Comparison of ENCODE assay signal across 11 cellular contexts in the genomic region with DNA sequence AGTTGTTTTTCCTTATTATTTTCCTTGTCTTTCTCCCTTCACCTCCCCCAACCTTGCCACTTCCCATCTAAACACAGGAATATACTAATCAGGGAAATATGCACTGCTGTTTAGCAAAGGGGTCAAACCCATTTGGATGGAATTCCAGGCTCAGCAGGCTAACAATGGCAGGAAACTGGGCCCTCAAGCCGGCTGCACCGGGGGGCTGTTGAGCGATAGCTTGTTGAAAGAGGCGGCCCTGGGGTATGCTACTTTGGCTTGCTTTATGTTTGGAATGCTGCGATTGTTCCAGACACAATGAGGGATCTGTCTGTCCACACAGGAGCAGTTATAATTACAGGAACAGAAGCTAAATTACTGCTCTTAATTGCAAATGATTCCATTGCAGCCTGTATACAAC.
A peak's percentile ranks its signal among the peaks of the same experiment; 100 is the strongest.
DNase-seq lines count a peak whose midpoint lies in the region; ATAC-seq and TF ChIP-seq lines count a peak whose summit lies in the region.
"Had no signal": no experiment of that assay in that cellular context is flagged by ENCODE, and none has a peak within 500 bp of the region (broad histone marks: within the 10 kb centered on the region; RNA-seq: fewer than 3 reads in every experiment).

No MANE protein-coding gene starts in this region.

- WGBS in body of pancreas, 2 donors: 76 to 88% methylated on average over 5 of the region's 5 CpGs
- 58 to 83% (median 73%) methylated on average over 5 of the region's 5 CpGs for WGBS in spleen, 5 donors

- H3K4me1 ChIP-seq in body of pancreas: peaks cover 2% of the 10 kb centered on the region
- H3K4me1 ChIP-seq in spleen: peaks cover 0 to 46% (median 17%) of the 10 kb centered on the region in 6 donors

- no peak for TF ChIP-seq POLR2A in body of pancreas (IDR thresholded peaks at IDR 0.05)
- no peak for TF ChIP-seq POLR2A in spleen (IDR thresholded peaks at IDR 0.05)

- no peaks in the 10 kb centered on the region for H3K36me3 ChIP-seq in body of pancreas (replicated peaks in 1 of 2; ENCODE audit: insufficient read depth in 1 of 2, low read depth in 2 of 2)
- no peaks in the 10 kb centered on the region for H3K36me3 ChIP-seq in spleen

- H3K27me3 ChIP-seq in body of pancreas (no peaks in the 10 kb centered on the region), spleen (replicated peaks in 1 of 7) (peaks cover 0 to 10% (median 0%) of the 10 kb centered on the region in 7 donors)

- H3K4me3 ChIP-seq in body of pancreas: no peak overlapping the region
- no peak overlapping the region for H3K4me3 ChIP-seq in spleen

- H3K27ac ChIP-seq in body of pancreas: peak overlapping the region in 1 of 4 donors; percentile 12
- peak overlapping the region in 6 of 8 donors; percentile 38 to 66 (median 61) for H3K27ac ChIP-seq in spleen

- in situ Hi-C loops in KBM-7 (cut with MboI; ENCODE audit: low pct_unique_long_range_greater_than_20kb, low sequenced_read_pairs): loop anchor here (25.0 kb wide), 1 partner anchor 587 kb away; no protein-coding TSS in a partner anchor

- DNase-seq in NCI-H748 (lab: John Stamatoyannopoulos, UW; ENCODE audit: unreplicated experiment) (peak; percentile 57), NCI-H748 treated with DMSO at 0.1 percent for 48 hours (lab: John Stamatoyannopoulos, UW) (no peak), body of pancreas (no peak), iPS DF 4.7 (ENCODE audit: extremely low read depth, low spot score) (peak; percentile 89), spleen (no peak), KBM-7 (no peak), NCI-H446 (lab: John Stamatoyannopoulos, UW) (no peak)
- DNase-seq: activated CD4-positive, alpha-beta T cell treated with anti-CD3 and anti-CD28 coated beads, Interleukin-2, amount 50 U/mL, for 4 hours; KG1; OCI-M1 had no signal

- TF ChIP-seq CTCF in body of pancreas (IDR thresholded peaks at IDR 0.05) (no peak), spleen (IDR thresholded peaks at IDR 0.05 in 8 of 11, conservative IDR thresholded peaks at IDR 0.05 in 3 of 11) (no peak)

- H3K9me3 ChIP-seq in body of pancreas (no peaks in the 10 kb centered on the region), spleen (peaks cover 0 to 8% (median 0%) of the 10 kb centered on the region in 8 donors)

- ATAC-seq in body of pancreas: peak; percentile 21
- no peak for ATAC-seq in HG03135 (IDR thresholded peaks at IDR 0.05; ENCODE audit: unreplicated experiment)

- intact Hi-C loops in body of pancreas (cut with DNase I) (no loop called here), spleen (cut with DNase I; ENCODE audit: low total_unique reads) (loop anchor here (5.0 to 10.0 kb wide), 2 partner anchors 592 to 1245 kb away; no protein-coding TSS in a partner anchor)

Comparison
In these comparisons a context has a peak if more than half of its experiments do, and no peak if none do; other contexts are left out.
1. DNase-seq: peak in NCI-H748 (single experiment) and iPS DF 4.7 (single experiment); none in NCI-H748 treated with DMSO at 0.1 percent for 48 hours (single experiment), body of pancreas (0 of 4), spleen (single experiment), KBM-7 (single experiment) and NCI-H446 (0 of 2).